15 cellular contexts compared by ENCODE assay signal in the genomic region with DNA sequence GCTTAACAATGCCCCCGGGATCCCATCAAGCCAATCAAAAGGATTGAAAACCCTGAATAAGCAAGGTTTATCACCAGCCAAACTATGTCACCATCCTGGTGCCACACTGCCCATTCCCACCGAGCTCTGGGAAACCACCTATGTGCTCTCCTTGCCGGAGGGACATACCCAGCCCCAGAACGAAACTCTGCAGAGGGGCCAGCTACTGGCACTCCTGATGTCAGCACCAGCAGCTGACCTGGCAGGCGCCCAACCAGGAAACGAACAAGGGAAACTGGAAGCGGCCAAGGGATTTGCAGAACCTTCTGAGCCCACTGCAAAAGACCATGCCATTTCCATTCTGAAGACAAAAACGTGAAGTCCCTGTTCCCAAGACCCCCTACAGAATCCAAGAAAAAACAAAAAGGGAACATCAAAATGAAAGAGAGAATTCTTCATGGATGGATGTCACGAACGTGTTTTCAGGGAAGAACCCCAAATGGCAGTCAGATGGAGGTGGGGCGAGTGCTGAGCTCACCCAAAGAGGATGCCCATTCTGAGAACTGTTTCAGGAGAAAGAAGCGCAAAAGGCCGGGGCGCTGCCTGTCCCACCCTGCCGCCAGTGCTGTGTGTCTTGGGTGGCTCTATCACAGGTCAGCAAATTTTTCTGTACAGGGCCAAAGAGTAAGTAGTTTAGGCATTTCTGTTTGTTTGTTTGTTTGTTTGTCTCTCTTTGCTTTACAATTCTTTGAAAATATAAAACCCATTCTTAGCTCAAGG.
DNase-seq lines count a peak whose midpoint lies in the region; ATAC-seq and TF ChIP-seq lines count a peak whose summit lies in the region.
"Had no signal": no experiment of that assay in that cellular context is flagged by ENCODE, and none has a peak within 500 bp of the region (broad histone marks: within the 10 kb centered on the region; RNA-seq: fewer than 3 reads in every experiment).

No MANE protein-coding gene starts in this region.

- peak overlapping the region; percentile 64 to 80 for H3K27ac ChIP-seq in breast epithelium
- H3K27ac ChIP-seq in vagina, result peak overlapping the region; percentile 68
- H3K27ac ChIP-seq: A549 had no signal

- ATAC-seq in omental fat pad (ENCODE audit: low FRiP score), result no peak
- no peak for ATAC-seq in activated naive CD4-positive, alpha-beta T cell treated with anti-CD3 and anti-CD28 coated beads, Interleukin-2, amount 50 U/mL, for 72 hours
- ATAC-seq: A549 had no signal

- no TSS peak for BruUV-seq in MCF 10A (replicated peaks; lab: Mats Ljungman, UMichigan)

- no peaks in the 10 kb centered on the region for H3K27me3 Mint-ChIP-seq in MCF 10A (ENCODE audit: insufficient read depth, unreplicated experiment)

- H3K9me3 Mint-ChIP-seq in MCF 10A (ENCODE audit: unreplicated experiment), result no peaks in the 10 kb centered on the region
- no peaks in the 10 kb centered on the region for H3K9me3 Mint-ChIP-seq in activated naive CD4-positive, alpha-beta T cell treated with anti-CD3 and anti-CD28 coated beads, Interleukin-2, amount 50 U/mL, for 72 hours
- H3K9me3 Mint-ChIP-seq: activated B cell treated with CpG ODN at 0.5 μM for 24 hours had no signal

- no peak overlapping the region for H3K4me3 Mint-ChIP-seq in MCF 10A (ENCODE audit: unreplicated experiment)
- H3K4me3 Mint-ChIP-seq: activated B cell treated with CpG ODN at 0.5 μM for 24 hours had no signal

- H3K4me1 ChIP-seq in breast epithelium, result peaks cover 4 to 9% of the 10 kb centered on the region in 2 donors
- H3K4me1 ChIP-seq in vagina, result peaks cover 36% of the 10 kb centered on the region
- H3K4me1 ChIP-seq: A549 had no signal

- TF ChIP-seq POLR2A in breast epithelium (IDR thresholded peaks at IDR 0.05) (no peak), vagina (IDR thresholded peaks at IDR 0.05) (no peak)

- intact Hi-C loops in breast epithelium (cut with DNase I; ENCODE audit: low total_unique reads), result no loop called here
- intact Hi-C loops in MCF 10A (cut with micrococcal nuclease), result no loop called here
- intact Hi-C loops in head of caudate nucleus (cut with DNase I), result no loop called here
- intact Hi-C loops in vagina (cut with DNase I), result no loop called here

- POLR2A ChIA-PET in MCF 10A (lab: Yijun Ruan, JAX), result no interaction called here

- peak; percentile 53 to 62 for DNase-seq in breast epithelium (ENCODE audit: low spot score in 2 of 2)
- no peak for DNase-seq in MCF 10A (ENCODE audit: unreplicated experiment)
- peak in 41 of 42 donors; percentile 24 to 79 (median 58) for DNase-seq in head of caudate nucleus
- peak; percentile 47 for DNase-seq in omental fat pad (ENCODE audit: low spot score)
- DNase-seq in vagina (ENCODE audit: extremely low spot score in 2 of 2), result no peak
- no peak for DNase-seq in NCI-H510A treated with DMSO at 0.1 percent for 48 hours (lab: John Stamatoyannopoulos, UW)
- no peak for DNase-seq in OCI-M2 (lab: John Stamatoyannopoulos, UW; ENCODE audit: unreplicated experiment)
- DNase-seq in activated naive CD4-positive, alpha-beta T cell treated with anti-CD3 and anti-CD28 coated beads, Interleukin-2, amount 50 U/mL, for 72 hours (ENCODE audit: low spot score in 2 of 2), result no peak
- DNase-seq: activated B cell treated with CpG ODN at 0.5 μM for 24 hours; activated T-cell treated with anti-CD3 and anti-CD28 coated beads for 4 hours; amniotic stem cell; DMS79 treated with DMSO at 0.1 percent for 48 hours; effector memory CD4-positive, alpha-beta T cell; NCI-H226 had no signal

- H3K9me3 ChIP-seq in breast epithelium (no peaks in the 10 kb centered on the region), vagina (no peaks in the 10 kb centered on the region)
- H3K9me3 ChIP-seq: A549 had no signal

- H3K27me3 ChIP-seq in breast epithelium, result no peaks in the 10 kb centered on the region
- no peaks in the 10 kb centered on the region for H3K27me3 ChIP-seq in vagina

- CTCF ChIA-PET in MCF 10A (lab: Yijun Ruan, JAX), result interaction anchor here (0.9 kb wide), 1 partner anchor 13 kb away, joined by 3 read pairs; no protein-coding TSS in a partner anchor

- no peak overlapping the region for H3K27ac Mint-ChIP-seq in MCF 10A (ENCODE audit: low read depth, unreplicated experiment)
- H3K27ac Mint-ChIP-seq in activated naive CD4-positive, alpha-beta T cell treated with anti-CD3 and anti-CD28 coated beads, Interleukin-2, amount 50 U/mL, for 72 hours, result no peak overlapping the region
- H3K27ac Mint-ChIP-seq: activated B cell treated with CpG ODN at 0.5 μM for 24 hours had no signal

- TF ChIP-seq CTCF in breast epithelium (IDR thresholded peaks at IDR 0.05), result no peak
- TF ChIP-seq CTCF in MCF 10A (IDR thresholded peaks at IDR 0.05; ENCODE audit: unreplicated experiment), result no peak
- no peak for TF ChIP-seq CTCF in omental fat pad (IDR thresholded peaks at IDR 0.05)
- no peak for TF ChIP-seq CTCF in vagina (IDR thresholded peaks at IDR 0.05)

- H3K4me3 ChIP-seq in breast epithelium, result peak overlapping the region in 2 of 3 donors; percentile 12 to 30
- H3K4me3 ChIP-seq in vagina, result no peak overlapping the region
- H3K4me3 ChIP-seq: A549 had no signal

- H3K36me3 Mint-ChIP-seq in MCF 10A (ENCODE audit: insufficient read depth, unreplicated experiment), result no peaks in the 10 kb centered on the region
- H3K36me3 Mint-ChIP-seq in activated naive CD4-positive, alpha-beta T cell treated with anti-CD3 and anti-CD28 coated beads, Interleukin-2, amount 50 U/mL, for 72 hours, result no peaks in the 10 kb centered on the region

- H3K36me3 ChIP-seq in breast epithelium, result no peaks in the 10 kb centered on the region
- H3K36me3 ChIP-seq in vagina, result no peaks in the 10 kb centered on the region

- H3K4me1 Mint-ChIP-seq in MCF 10A (ENCODE audit: insufficient read depth, unreplicated experiment), result peaks cover 8% of the 10 kb centered on the region

Comparison
In these comparisons a context has a peak if more than half of its experiments do, and no peak if none do; other contexts are left out.
1. DNase-seq: peak in breast epithelium (2 of 2), head of caudate nucleus (41 of 42) and omental fat pad (single experiment); none in MCF 10A (single experiment), vagina (0 of 2), NCI-H510A treated with DMSO at 0.1 percent for 48 hours (single experiment), OCI-M2 (single experiment) and activated naive CD4-positive, alpha-beta T cell treated with anti-CD3 and anti-CD28 coated beads, Interleukin-2, amount 50 U/mL, for 72 hours (0 of 2).
2. H3K4me3 ChIP-seq: peak in breast epithelium (2 of 3); none in vagina (0 of 2).